ENCODE assay signal across 18 cellular contexts in the genomic region with DNA sequence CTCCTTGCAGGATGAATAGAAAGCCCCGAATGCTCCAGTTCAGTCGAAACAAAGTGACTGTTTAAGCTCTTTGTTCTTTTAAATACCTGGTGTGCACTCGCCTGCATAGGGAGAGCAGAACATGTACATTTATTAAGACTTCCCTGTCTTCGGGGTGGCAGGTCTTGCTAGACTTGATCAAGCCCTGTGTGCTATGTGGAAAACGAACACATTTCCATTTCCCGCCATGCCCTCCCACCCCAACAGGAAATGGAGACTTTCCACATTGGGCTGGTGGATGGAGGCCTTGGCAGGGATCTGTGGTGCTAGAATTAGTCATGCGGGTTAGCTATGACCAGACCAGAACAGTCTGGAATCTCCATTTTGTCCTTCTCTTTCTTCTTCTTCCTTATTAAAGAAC.
DNase-seq lines count a peak whose midpoint lies in the region; ATAC-seq, FAIRE-seq and TF ChIP-seq lines count a peak whose summit lies in the region.
"Had no signal": no experiment of that assay in that cellular context is flagged by ENCODE, and none has a peak within 500 bp of the region (broad histone marks: within the 10 kb centered on the region; RNA-seq: fewer than 3 reads in every experiment).

No MANE protein-coding gene starts in this region.

- H3K9me3 ChIP-seq in kidney (ENCODE audit: control insufficient read depth in 1 of 2, low read length in 2 of 2) (no peaks in the 10 kb centered on the region), breast epithelium (no peaks in the 10 kb centered on the region)
- H3K9me3 ChIP-seq: HAP-1 had no signal

- H3K4me3 ChIP-seq in kidney (ENCODE audit: low read length in 2 of 2): no peak overlapping the region
- H3K4me3 ChIP-seq in breast epithelium: no peak overlapping the region
- H3K4me3 ChIP-seq: HAP-1 had no signal

- TF ChIP-seq EP300 in Ishikawa (IDR thresholded peaks at IDR 0.05; ENCODE audit: borderline replicate concordance): peak; percentile 83

- no peak for TF ChIP-seq RAD21 in Ishikawa (IDR thresholded peaks at IDR 0.05; ENCODE audit: low read depth)

- H3K9ac ChIP-seq in kidney (ENCODE audit: low read length in 2 of 2): no peak overlapping the region

- H3K36me3 ChIP-seq in kidney (ENCODE audit: control insufficient read depth in 1 of 2, insufficient read depth in 2 of 2, low read length in 2 of 2) (no peaks in the 10 kb centered on the region), breast epithelium (no peaks in the 10 kb centered on the region)
- H3K36me3 ChIP-seq: HAP-1 had no signal

- TF ChIP-seq CTCF in kidney (IDR thresholded peaks at IDR 0.05; ENCODE audit: borderline replicate concordance, extremely low read depth, insufficient read depth): no peak
- TF ChIP-seq CTCF in breast epithelium (IDR thresholded peaks at IDR 0.05): no peak

- no peaks in the 10 kb centered on the region for H3K27me3 ChIP-seq in breast epithelium

- no peak for FAIRE-seq in kidney (lab: Jason Lieb, UNC)
- FAIRE-seq in GM12892 (lab: Jason Lieb, UNC): no peak
- FAIRE-seq: D721Med had no signal

- ATAC-seq in GM18858 (IDR thresholded peaks at IDR 0.05; ENCODE audit: unreplicated experiment): no peak
- ATAC-seq: Panc1 had no signal

- H3K27ac ChIP-seq in kidney (ENCODE audit: low read depth in 2 of 2, low read length in 2 of 2) (no peak overlapping the region), breast epithelium (no peak overlapping the region)

- intact Hi-C loops in kidney (cut with DNase I) (no loop called here), breast epithelium (cut with DNase I; ENCODE audit: low total_unique reads) (no loop called here)

- DNase-seq in NCI-H69 (lab: John Stamatoyannopoulos, UW) (peak; percentile 40), kidney (peak; percentile 71), renal cortical epithelial cell (ENCODE audit: low read depth) (peak; percentile 61), GM12892 (ENCODE audit: insufficient read length) (no peak), breast epithelium (ENCODE audit: low spot score in 2 of 2) (no peak)
- DNase-seq: ACHN; C1 segment of cervical spinal cord; CD8-positive, alpha-beta memory T cell; KBM-7; MV-4-11; NCI-H187 treated with DMSO at 0.1 percent for 48 hours; NCI-H446; NCI-H526 treated with DMSO at 0.1 percent for 48 hours had no signal

- no peak for TF ChIP-seq POLR2A in GM12892 (IDR thresholded peaks at IDR 0.05; ENCODE audit: low read depth, low read length)
- TF ChIP-seq POLR2A in breast epithelium (IDR thresholded peaks at IDR 0.05): no peak

- H3K4me1 ChIP-seq in kidney (ENCODE audit: control insufficient read depth in 1 of 2, insufficient read depth in 1 of 2, low read depth in 1 of 2, low read length in 2 of 2): no peaks in the 10 kb centered on the region
- H3K4me1 ChIP-seq in breast epithelium: no peaks in the 10 kb centered on the region
- H3K4me1 ChIP-seq: HAP-1 had no signal

TF ChIP-seq in Ishikawa, 13 proteins besides CTCF, POLR2A, EP300 and RAD21:
- TF ChIP-seq, protein P1, sequence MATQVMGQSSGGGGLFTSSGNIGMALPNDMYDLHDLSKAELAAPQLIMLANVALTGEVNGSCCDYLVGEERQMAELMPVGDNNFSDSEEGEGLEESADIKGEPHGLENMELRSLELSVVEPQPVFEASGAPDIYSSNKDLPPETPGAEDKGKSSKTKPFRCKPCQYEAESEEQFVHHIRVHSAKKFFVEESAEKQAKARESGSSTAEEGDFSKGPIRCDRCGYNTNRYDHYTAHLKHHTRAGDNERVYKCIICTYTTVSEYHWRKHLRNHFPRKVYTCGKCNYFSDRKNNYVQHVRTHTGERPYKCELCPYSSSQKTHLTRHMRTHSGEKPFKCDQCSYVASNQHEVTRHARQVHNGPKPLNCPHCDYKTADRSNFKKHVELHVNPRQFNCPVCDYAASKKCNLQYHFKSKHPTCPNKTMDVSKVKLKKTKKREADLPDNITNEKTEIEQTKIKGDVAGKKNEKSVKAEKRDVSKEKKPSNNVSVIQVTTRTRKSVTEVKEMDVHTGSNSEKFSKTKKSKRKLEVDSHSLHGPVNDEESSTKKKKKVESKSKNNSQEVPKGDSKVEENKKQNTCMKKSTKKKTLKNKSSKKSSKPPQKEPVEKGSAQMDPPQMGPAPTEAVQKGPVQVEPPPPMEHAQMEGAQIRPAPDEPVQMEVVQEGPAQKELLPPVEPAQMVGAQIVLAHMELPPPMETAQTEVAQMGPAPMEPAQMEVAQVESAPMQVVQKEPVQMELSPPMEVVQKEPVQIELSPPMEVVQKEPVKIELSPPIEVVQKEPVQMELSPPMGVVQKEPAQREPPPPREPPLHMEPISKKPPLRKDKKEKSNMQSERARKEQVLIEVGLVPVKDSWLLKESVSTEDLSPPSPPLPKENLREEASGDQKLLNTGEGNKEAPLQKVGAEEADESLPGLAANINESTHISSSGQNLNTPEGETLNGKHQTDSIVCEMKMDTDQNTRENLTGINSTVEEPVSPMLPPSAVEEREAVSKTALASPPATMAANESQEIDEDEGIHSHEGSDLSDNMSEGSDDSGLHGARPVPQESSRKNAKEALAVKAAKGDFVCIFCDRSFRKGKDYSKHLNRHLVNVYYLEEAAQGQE (IDR thresholded peaks at IDR 0.05; ENCODE audit: low read depth): no peak
- TF ChIP-seq TCF12 (IDR thresholded peaks at IDR 0.05; ENCODE audit: low read depth) (peak; percentile 76), TEAD4 (IDR thresholded peaks at IDR 0.05) (peak; percentile 85), FOXM1 (IDR thresholded peaks at IDR 0.05; ENCODE audit: borderline replicate concordance, low read depth) (peak; percentile 18; the same call in 1 of the 2 replicates), CEBPB (IDR thresholded peaks at IDR 0.05) (0 out of 2 replicates have a peak, but pooled peaks have one; percentile 18), NFIC (IDR thresholded peaks at IDR 0.05) (peak; percentile 29; the same call in 1 of the 2 replicates)
- TF ChIP-seq, protein P2, sequence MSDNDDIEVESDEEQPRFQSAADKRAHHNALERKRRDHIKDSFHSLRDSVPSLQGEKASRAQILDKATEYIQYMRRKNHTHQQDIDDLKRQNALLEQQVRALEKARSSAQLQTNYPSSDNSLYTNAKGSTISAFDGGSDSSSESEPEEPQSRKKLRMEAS (IDR thresholded peaks at IDR 0.05): peak; percentile 88
- TF ChIP-seq, protein P3, sequence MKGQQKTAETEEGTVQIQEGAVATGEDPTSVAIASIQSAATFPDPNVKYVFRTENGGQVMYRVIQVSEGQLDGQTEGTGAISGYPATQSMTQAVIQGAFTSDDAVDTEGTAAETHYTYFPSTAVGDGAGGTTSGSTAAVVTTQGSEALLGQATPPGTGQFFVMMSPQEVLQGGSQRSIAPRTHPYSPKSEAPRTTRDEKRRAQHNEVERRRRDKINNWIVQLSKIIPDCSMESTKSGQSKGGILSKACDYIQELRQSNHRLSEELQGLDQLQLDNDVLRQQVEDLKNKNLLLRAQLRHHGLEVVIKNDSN (IDR thresholded peaks at IDR 0.05): no peak

Comparison
In these comparisons a context has a peak if more than half of its experiments do, and no peak if none do; other contexts are left out.
1. DNase-seq: peak in NCI-H69 (single experiment), kidney (single experiment) and renal cortical epithelial cell (single experiment); none in GM12892 (single experiment) and breast epithelium (0 of 2).